Comparison of ENCODE assay signal across 8 cellular contexts in the genomic region with DNA sequence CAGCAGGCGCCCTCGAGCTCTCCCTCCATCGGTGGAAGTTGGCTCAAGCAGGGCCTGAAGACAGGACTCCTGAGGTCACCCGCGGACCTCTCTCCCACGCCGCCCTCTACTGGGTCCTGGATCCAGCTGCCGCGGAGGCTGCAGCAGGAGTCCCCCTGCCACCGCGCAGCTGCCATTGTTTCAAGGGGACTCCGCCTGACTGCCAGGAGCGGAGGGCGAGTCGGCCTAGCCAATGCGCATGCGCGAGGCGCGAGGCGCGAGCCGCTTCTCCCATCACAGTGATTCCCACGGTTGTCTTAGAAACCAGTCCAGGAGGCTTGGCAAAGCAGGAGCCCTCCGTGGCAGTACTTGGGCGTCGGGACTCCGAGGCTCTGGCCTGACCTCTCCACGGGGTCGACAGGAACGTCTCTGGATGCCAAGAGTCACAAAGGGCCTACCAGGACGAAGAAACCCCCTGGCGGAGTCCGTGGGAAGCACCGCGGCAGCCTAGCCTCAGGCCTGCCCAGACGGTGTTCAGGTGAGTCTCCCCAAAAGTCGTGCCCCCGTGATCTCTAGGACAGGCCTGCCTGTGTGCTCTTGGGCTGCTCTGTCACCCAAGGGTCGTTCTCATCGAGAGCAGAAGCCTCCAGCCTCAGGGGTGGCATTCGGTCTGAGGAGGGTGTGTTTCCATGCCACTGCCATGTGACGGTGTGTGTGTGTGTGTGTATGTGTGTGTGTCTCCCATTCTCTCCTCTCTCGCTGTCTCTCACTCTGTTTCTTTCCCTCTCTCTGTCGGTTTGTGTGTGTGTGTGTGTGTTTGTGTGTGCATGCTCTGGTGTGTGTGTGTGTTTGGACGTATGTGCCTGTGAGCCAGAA.
A peak's percentile ranks its signal among the peaks of the same experiment; 100 is the strongest.
DNase-seq lines count a peak whose midpoint lies in the region; ATAC-seq and TF ChIP-seq lines count a peak whose summit lies in the region.

No MANE protein-coding gene starts in this region.

- no peak for TF ChIP-seq EP300 in sigmoid colon (IDR thresholded peaks at IDR 0.05)

- H3K27me3 ChIP-seq in sigmoid colon = no peaks in the 10 kb centered on the region

- H3K27ac ChIP-seq in sigmoid colon = no peak overlapping the region

- no peak for DNase-seq in GM10248 (ENCODE audit: extremely low spot score)
- DNase-seq in NCI-H345 treated with DMSO at 0.1 percent for 48 hours (lab: John Stamatoyannopoulos, UW; ENCODE audit: unreplicated experiment) = peak; percentile 74
- DNase-seq in activated T-cell treated with anti-CD3 and anti-CD28 coated beads, Interleukin-2, amount 50 U/mL, for 72 hours = peak; percentile 55 to 57
- peak; percentile 29 for DNase-seq in globus pallidus (ENCODE audit: low spot score)
- no peak for DNase-seq in sigmoid colon
- no peak for DNase-seq in hepatic stellate cell (ENCODE audit: low spot score)
- DNase-seq in DMS114 treated with DMSO at 0.1 percent for 48 hours (lab: John Stamatoyannopoulos, UW; ENCODE audit: unreplicated experiment) = no peak

- H3K36me3 ChIP-seq in sigmoid colon = no peaks in the 10 kb centered on the region

- TF ChIP-seq POLR2A in sigmoid colon (IDR thresholded peaks at IDR 0.05) = no peak

- H3K4me1 Mint-ChIP-seq in activated T-cell treated with anti-CD3 and anti-CD28 coated beads, Interleukin-2, amount 50 U/mL, for 72 hours (ENCODE audit: low read depth) = peaks cover 20% of the 10 kb centered on the region

- ATAC-seq in HG02588 (IDR thresholded peaks at IDR 0.05; ENCODE audit: unreplicated experiment) = peak; percentile 74
- peak; percentile 75 to 77 for ATAC-seq in activated T-cell treated with anti-CD3 and anti-CD28 coated beads, Interleukin-2, amount 50 U/mL, for 72 hours (replicated peaks in 1 of 2)

- WGBS in sigmoid colon, 2 donors = 19 to 27% methylated on average over 46 of the region's 46 CpGs

- H3K4me3 Mint-ChIP-seq in activated T-cell treated with anti-CD3 and anti-CD28 coated beads, Interleukin-2, amount 50 U/mL, for 72 hours = peak overlapping the region; percentile 15 to 74

- no peaks in the 10 kb centered on the region for H3K9me3 ChIP-seq in sigmoid colon

- peak overlapping the region; percentile 18 to 44 (median 36) for H3K4me3 ChIP-seq in sigmoid colon

- intact Hi-C loops in sigmoid colon (cut with DNase I) = no loop called here

- H3K4me1 ChIP-seq in sigmoid colon = peaks cover 0 to 5% (median 0%) of the 10 kb centered on the region in 4 donors

- peaks cover 1 to 2% of the 10 kb centered on the region in 2 donors for H3K36me3 Mint-ChIP-seq in activated T-cell treated with anti-CD3 and anti-CD28 coated beads, Interleukin-2, amount 50 U/mL, for 72 hours (ENCODE audit: insufficient read depth in 2 of 2)

- CTCF ChIA-PET in GM10248 (lab: Yijun Ruan, JAX) = interaction anchor here (0.6 kb wide), 1 partner anchor 172 kb away, joined by 3 read pairs; no protein-coding TSS in a partner anchor

- peak; percentile 14 for TF ChIP-seq CTCF in GM10248 (IDR thresholded peaks at IDR 0.05; ENCODE audit: control extremely low read depth, extremely low read depth, low read depth, missing control alignments)
- peak in 1 of 4 experiments; percentile 33 for TF ChIP-seq CTCF in sigmoid colon (IDR thresholded peaks at IDR 0.05)

- H3K9me3 Mint-ChIP-seq in activated T-cell treated with anti-CD3 and anti-CD28 coated beads, Interleukin-2, amount 50 U/mL, for 72 hours = no peaks in the 10 kb centered on the region

- H3K27me3 Mint-ChIP-seq in activated T-cell treated with anti-CD3 and anti-CD28 coated beads, Interleukin-2, amount 50 U/mL, for 72 hours (ENCODE audit: low read depth) = peaks cover 29% of the 10 kb centered on the region

- H3K27ac Mint-ChIP-seq in activated T-cell treated with anti-CD3 and anti-CD28 coated beads, Interleukin-2, amount 50 U/mL, for 72 hours = no peak overlapping the region

- POLR2A ChIA-PET in GM10248 (lab: Yijun Ruan, JAX) = no interaction called here

Comparison
In these comparisons a context has a peak if more than half of its experiments do, and no peak if none do; other contexts are left out.
1. DNase-seq: peak in NCI-H345 treated with DMSO at 0.1 percent for 48 hours (single experiment), activated T-cell treated with anti-CD3 and anti-CD28 coated beads, Interleukin-2, amount 50 U/mL, for 72 hours (2 of 2) and globus pallidus (single experiment); none in GM10248 (single experiment), sigmoid colon (single experiment), hepatic stellate cell (single experiment) and DMS114 treated with DMSO at 0.1 percent for 48 hours (single experiment).